In the genomic region with DNA sequence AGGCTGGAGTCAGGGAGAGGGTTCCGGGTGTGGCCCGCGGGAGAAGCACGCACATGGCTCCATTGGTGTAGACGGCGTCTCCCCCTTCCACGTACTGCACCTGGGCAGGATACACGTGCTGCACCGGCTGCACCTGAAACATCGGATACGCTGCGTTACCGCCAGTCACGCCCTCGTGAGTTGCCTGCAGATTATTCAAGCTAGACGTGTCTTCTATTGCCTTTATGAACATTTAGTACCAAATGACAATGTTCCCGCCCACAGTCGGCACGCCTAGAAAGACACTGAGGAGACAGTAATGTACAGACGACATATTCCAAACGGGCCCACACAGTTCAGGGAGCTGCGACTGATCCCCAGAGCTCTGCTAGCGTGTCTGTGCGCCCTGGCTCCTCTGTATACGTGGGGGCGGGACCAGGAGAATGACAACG, we compare ENCODE assay signal across 24 cellular contexts.
DNase-seq lines count a peak whose midpoint lies in the region; ATAC-seq, FAIRE-seq and TF ChIP-seq lines count a peak whose summit lies in the region.
"Had no signal": no experiment of that assay in that cellular context is flagged by ENCODE, and none has a peak within 500 bp of the region (broad histone marks: within the 10 kb centered on the region; RNA-seq: fewer than 3 reads in every experiment).

No MANE protein-coding gene starts in this region.

- DNase-seq in NCI-H510A (lab: John Stamatoyannopoulos, UW) (peak; percentile 14), NCI-H510A treated with DMSO at 0.1 percent for 48 hours (lab: John Stamatoyannopoulos, UW) (no peak), NCI-H748 treated with DMSO at 0.1 percent for 48 hours (lab: John Stamatoyannopoulos, UW) (peak; percentile 0), kidney (peak; percentile 29), sciatic nerve (ENCODE audit: low spot score) (peak; percentile 53), NCI-H1694 treated with DMSO at 0.1 percent for 48 hours (lab: John Stamatoyannopoulos, UW) (no peak), HT-29 (ENCODE audit: low spot score) (no peak)
- no peak for DNase-seq in activated T-cell treated with anti-CD3 and anti-CD28 coated beads, Interleukin-2, amount 50 U/mL, for 1 hour
- DNase-seq: 8988T; activated CD4-positive, alpha-beta T cell treated with anti-CD3 and anti-CD28 coated beads for 48 hours; AML-193; DMS79; H9; Karpas-422; kidney glomerular epithelial cell; midbrain; NCI-H146; NCI-H524; trophoblast cell had no signal

- FAIRE-seq in kidney (lab: Jason Lieb, UNC) = no peak
- FAIRE-seq: endometrium, GM12878, RCC 7860 had no signal

- TF ChIP-seq CTCF in kidney (IDR thresholded peaks at IDR 0.05; ENCODE audit: borderline replicate concordance, extremely low read depth, insufficient read depth) = no peak

- H3K4me3 ChIP-seq in kidney (ENCODE audit: low read length in 2 of 2) = no peak overlapping the region
- H3K4me3 ChIP-seq: cardiac muscle cell, GM12878 had no signal

- intact Hi-C loops in kidney (cut with DNase I) (loop anchor here (5.0 kb wide), 1 partner anchor 95 kb away; a partner anchor contains a TSS), sciatic nerve (cut with DNase I) (loop anchor here (10.0 kb wide), 1 partner anchor 173 kb away; no protein-coding TSS in a partner anchor)

- H3K4me1 ChIP-seq in kidney (ENCODE audit: control insufficient read depth in 1 of 2, insufficient read depth in 1 of 2, low read depth in 1 of 2, low read length in 2 of 2) = no peaks in the 10 kb centered on the region
- H3K4me1 ChIP-seq: parathyroid adenoma had no signal

- H3K27ac ChIP-seq in kidney (ENCODE audit: low read depth in 2 of 2, low read length in 2 of 2) = no peak overlapping the region
- H3K27ac ChIP-seq: cardiac muscle cell, parathyroid adenoma had no signal

- H3K9me3 ChIP-seq in kidney (ENCODE audit: control insufficient read depth in 1 of 2, low read length in 2 of 2) = no peaks in the 10 kb centered on the region

- peak; percentile 49 for ATAC-seq in sciatic nerve
- ATAC-seq: GM12878 had no signal

- H3K36me3 ChIP-seq in kidney (ENCODE audit: control insufficient read depth in 1 of 2, insufficient read depth in 2 of 2, low read length in 2 of 2) = no peaks in the 10 kb centered on the region
- H3K36me3 ChIP-seq: cardiac muscle cell had no signal

- H3K9ac ChIP-seq in kidney (ENCODE audit: low read length in 2 of 2) = no peak overlapping the region
- H3K9ac ChIP-seq: parathyroid adenoma had no signal

Comparison
In these comparisons a context has a peak if more than half of its experiments do, and no peak if none do; other contexts are left out.
1. DNase-seq: peak in NCI-H510A (single experiment), NCI-H748 treated with DMSO at 0.1 percent for 48 hours (single experiment), kidney (single experiment) and sciatic nerve (single experiment); none in NCI-H510A treated with DMSO at 0.1 percent for 48 hours (single experiment), NCI-H1694 treated with DMSO at 0.1 percent for 48 hours (single experiment), HT-29 (single experiment) and activated T-cell treated with anti-CD3 and anti-CD28 coated beads, Interleukin-2, amount 50 U/mL, for 1 hour (single experiment).